In the genomic region with DNA sequence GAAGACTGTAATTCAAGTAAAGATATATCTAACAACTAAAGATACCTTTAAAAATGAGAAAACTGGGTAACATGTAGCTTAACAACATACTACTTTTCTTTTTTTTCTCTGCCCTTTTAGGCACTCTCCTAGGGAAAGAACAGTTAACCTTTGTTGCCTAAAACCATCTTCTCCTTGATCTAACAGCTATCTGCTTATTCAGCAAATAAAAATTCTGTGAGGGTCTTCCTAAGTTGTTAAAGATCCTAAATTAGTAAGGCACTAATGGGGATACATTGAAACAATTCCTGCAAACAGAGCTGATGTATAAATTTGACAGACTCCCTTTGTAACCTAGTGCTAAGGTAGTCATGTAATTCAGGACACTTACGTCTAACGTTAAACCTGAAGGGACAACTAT, we compare ENCODE assay signal across 23 cellular contexts.
"Had no signal": no experiment of that assay in that cellular context is flagged by ENCODE, and none has a peak within 500 bp of the region (broad histone marks: within the 10 kb centered on the region; RNA-seq: fewer than 3 reads in every experiment).

No MANE protein-coding gene starts in this region.

- H3K4me3 ChIP-seq: colonic mucosa, neural progenitor cell, uterus had no signal

- H3K9me3 ChIP-seq: colonic mucosa, uterus had no signal

- H2AFZ ChIP-seq: neural progenitor cell had no signal

- H3K27me3 ChIP-seq: colonic mucosa, neural progenitor cell, uterus had no signal

- H3K9ac ChIP-seq: neural progenitor cell had no signal

- H3K36me3 ChIP-seq: colonic mucosa, uterus had no signal

- FAIRE-seq: bronchial epithelial cell, kidney had no signal

- H3K4me1 ChIP-seq: colonic mucosa, neural progenitor cell, uterus had no signal

- ATAC-seq: activated CD8-positive, alpha-beta T cell treated with anti-CD3 and anti-CD28 coated beads for 36 hours; activated naive CD8-positive, alpha-beta T cell treated with anti-CD3 and anti-CD28 coated beads, Interleukin-2, amount 50 U/mL, for 24 hours; left colon; naive thymus-derived CD8-positive, alpha-beta T cell; right cardiac atrium had no signal

- H3K4me2 ChIP-seq: neural progenitor cell had no signal

- DNase-seq: activated B cell treated with CpG ODN at 0.5 μM for 24 hours; activated CD4-positive, alpha-beta T cell treated with anti-CD3 and anti-CD28 coated beads, Interleukin-2, amount 50 U/mL, for 1 hour; activated CD8-positive, alpha-beta T cell treated with anti-CD3 and anti-CD28 coated beads for 36 hours; activated naive CD8-positive, alpha-beta T cell treated with anti-CD3 and anti-CD28 coated beads, Interleukin-2, amount 50 U/mL, for 24 hours; activated T-cell treated with anti-CD3 and anti-CD28 coated beads, Interleukin-2, amount 50 U/mL, for 48 hours; amygdala; colonic mucosa; effector CD8-positive, alpha-beta T cell; head of caudate nucleus; hippocampal formation; kidney; left colon; midbrain; naive thymus-derived CD8-positive, alpha-beta T cell; occipital lobe; posterior cingulate gyrus; right cardiac atrium; stimulated activated CD4-positive, alpha-beta T cell treated with anti-CD3 and anti-CD28 coated beads, Interleukin-2, amount 100 ng/mL, for 48 hours; stimulated activated naive CD4-positive, alpha-beta T cell treated with Interleukin-2 at 50 U/mL for 16 hours; T-helper 1 cell; uterus had no signal

- H3K27ac ChIP-seq: colonic mucosa, neural progenitor cell, uterus had no signal
